Comparison of ENCODE assay signal across 17 cellular contexts in genomic region chr3:169458323-169458722, GRCh38.
DNase-seq lines count a peak whose midpoint lies in the region; ATAC-seq and TF ChIP-seq lines count a peak whose summit lies in the region.
"Had no signal": no experiment of that assay in that cellular context is flagged by ENCODE, and none has a peak within 500 bp of the region (broad histone marks: within the 10 kb centered on the region; RNA-seq: fewer than 3 reads in every experiment).

No MANE protein-coding gene starts in this region.

- no peak overlapping the region for H2AFZ ChIP-seq in neural progenitor cell (replicated peaks)

- H3K9ac ChIP-seq in neural progenitor cell, result no peak overlapping the region
- H3K9ac ChIP-seq: BLaER1 treated with 17β-estradiol and CSF1 and Interleukin-3, amounts not matched to agents 10 nM and 100 nM had no signal

- H3K27me3 ChIP-seq in neural progenitor cell, result no peaks in the 10 kb centered on the region
- H3K27me3 ChIP-seq: BLaER1 treated with 17β-estradiol and CSF1 and Interleukin-3, amounts not matched to agents 10 nM and 100 nM had no signal

- H3K36me3 ChIP-seq in neural progenitor cell, result no peaks in the 10 kb centered on the region
- H3K36me3 ChIP-seq: BLaER1 treated with 17β-estradiol and CSF1 and Interleukin-3, amounts not matched to agents 10 nM and 100 nM; HAP-1 had no signal

- H4K20me1 ChIP-seq in neural progenitor cell (ENCODE audit: low read depth), result no peaks in the 10 kb centered on the region
- H4K20me1 ChIP-seq: BLaER1 treated with 17β-estradiol and CSF1 and Interleukin-3, amounts not matched to agents 10 nM and 100 nM had no signal

- no peaks in the 10 kb centered on the region for H3K79me2 ChIP-seq in neural progenitor cell (ENCODE audit: low read depth)

- H3K36me3 Mint-ChIP-seq in neural progenitor cell, result no peaks in the 10 kb centered on the region
- no peaks in the 10 kb centered on the region for H3K36me3 Mint-ChIP-seq in activated T-cell treated with anti-CD3 and anti-CD28 coated beads, Interleukin-2, amount 50 U/mL, for 4 hours (ENCODE audit: insufficient read depth)

- no peaks in the 10 kb centered on the region for H3K27me3 Mint-ChIP-seq in neural progenitor cell (ENCODE audit: insufficient read depth, low read depth)
- H3K27me3 Mint-ChIP-seq in activated T-cell treated with anti-CD3 and anti-CD28 coated beads, Interleukin-2, amount 50 U/mL, for 4 hours (ENCODE audit: low read depth), result no peaks in the 10 kb centered on the region

- H3K27ac ChIP-seq in neural progenitor cell, result peak overlapping the region; percentile 31
- H3K27ac ChIP-seq: BLaER1 treated with 17β-estradiol and CSF1 and Interleukin-3, amounts not matched to agents 10 nM and 100 nM; HL-60 had no signal

- H3K4me3 Mint-ChIP-seq in neural progenitor cell, result no peak overlapping the region
- no peak overlapping the region for H3K4me3 Mint-ChIP-seq in activated T-cell treated with anti-CD3 and anti-CD28 coated beads, Interleukin-2, amount 50 U/mL, for 4 hours

- H3K4me1 Mint-ChIP-seq in neural progenitor cell, result peaks cover 12% of the 10 kb centered on the region
- no peaks in the 10 kb centered on the region for H3K4me1 Mint-ChIP-seq in activated T-cell treated with anti-CD3 and anti-CD28 coated beads, Interleukin-2, amount 50 U/mL, for 4 hours (ENCODE audit: low read depth)

- no peak overlapping the region for H3K4me2 ChIP-seq in neural progenitor cell
- H3K4me2 ChIP-seq: BLaER1 treated with 17β-estradiol and CSF1 and Interleukin-3, amounts not matched to agents 10 nM and 100 nM had no signal

- DNase-seq in NCI-H748 (lab: John Stamatoyannopoulos, UW; ENCODE audit: unreplicated experiment) (peak; percentile 36), NCI-H748 treated with DMSO at 0.1 percent for 48 hours (lab: John Stamatoyannopoulos, UW) (no peak), NCI-H524 (lab: John Stamatoyannopoulos, UW) (peak; percentile 83 to 89), fibroblast of pulmonary artery (ENCODE audit: low read depth) (peak; percentile 54), neural progenitor cell (ENCODE audit: low spot score) (no peak), T-helper 2 cell (no peak), cortex of kidney (lab: John Stamatoyannopoulos, UW) (no peak)
- DNase-seq in activated T-cell treated with anti-CD3 and anti-CD28 coated beads, Interleukin-2, amount 50 U/mL, for 4 hours, result no peak
- DNase-seq: DMS79 treated with DMSO at 0.1 percent for 48 hours, NCI-H1436, NCI-H2029 treated with DMSO at 0.1 percent for 48 hours, NCI-H2227 treated with DMSO at 0.1 percent for 48 hours, SHP77 treated with DMSO at 0.1 percent for 48 hours had no signal

- H3K4me3 ChIP-seq in fibroblast of pulmonary artery (replicated peaks; ENCODE audit: low read depth, low read length), result no peak overlapping the region
- H3K4me3 ChIP-seq in neural progenitor cell, result no peak overlapping the region
- H3K4me3 ChIP-seq: BLaER1 treated with 17β-estradiol and CSF1 and Interleukin-3, amounts not matched to agents 10 nM and 100 nM; HAP-1 had no signal

- H3K9me3 Mint-ChIP-seq in neural progenitor cell, result no peaks in the 10 kb centered on the region
- no peaks in the 10 kb centered on the region for H3K9me3 Mint-ChIP-seq in activated T-cell treated with anti-CD3 and anti-CD28 coated beads, Interleukin-2, amount 50 U/mL, for 4 hours

- no peaks in the 10 kb centered on the region for H3K9me3 ChIP-seq in neural progenitor cell (ENCODE audit: low read depth)
- H3K9me3 ChIP-seq: BLaER1 treated with 17β-estradiol and CSF1 and Interleukin-3, amounts not matched to agents 10 nM and 100 nM; HAP-1 had no signal

- H3F3A ChIP-seq in neural progenitor cell (ENCODE audit: low read depth), result peaks cover 10% of the 10 kb centered on the region

- no peak for TF ChIP-seq CTCF in fibroblast of pulmonary artery (IDR thresholded peaks at IDR 0.05; ENCODE audit: low read length, missing control alignments)
- TF ChIP-seq CTCF in neural progenitor cell (IDR thresholded peaks at IDR 0.05), result no peak

- H3K4me1 ChIP-seq in neural progenitor cell, result peaks cover 45% of the 10 kb centered on the region
- H3K4me1 ChIP-seq: BLaER1 treated with 17β-estradiol and CSF1 and Interleukin-3, amounts not matched to agents 10 nM and 100 nM had no signal

- ATAC-seq in activated T-cell treated with anti-CD3 and anti-CD28 coated beads, Interleukin-2, amount 50 U/mL, for 4 hours, result no peak
- ATAC-seq: Panc1 had no signal

- no peak overlapping the region for H3K27ac Mint-ChIP-seq in neural progenitor cell

Comparison
In these comparisons a context has a peak if more than half of its experiments do, and no peak if none do; other contexts are left out.
1. DNase-seq: peak in NCI-H748 (single experiment), NCI-H524 (2 of 2) and fibroblast of pulmonary artery (single experiment); none in NCI-H748 treated with DMSO at 0.1 percent for 48 hours (single experiment), neural progenitor cell (single experiment), T-helper 2 cell (0 of 5), cortex of kidney (single experiment) and activated T-cell treated with anti-CD3 and anti-CD28 coated beads, Interleukin-2, amount 50 U/mL, for 4 hours (single experiment).